Comparison of ENCODE assay signal across 14 cellular contexts in genomic region chr15:65083262-65083701, GRCh38. TPM values are rescaled to one million over a fixed set of nuclear protein-coding genes. Genes with fewer than 3 reads are reported as not detected.
DNase-seq lines count a peak whose midpoint lies in the region; ATAC-seq, FAIRE-seq and TF ChIP-seq lines count a peak whose summit lies in the region.
"Had no signal": no experiment of that assay in that cellular context is flagged by ENCODE, and none has a peak within 500 bp of the region (broad histone marks: within the 10 kb centered on the region; RNA-seq: fewer than 3 reads in every experiment).

No MANE protein-coding gene starts in this region.

- ATAC-seq in gastrocnemius medialis = no peak

- H3K4me1 ChIP-seq in tibial artery (peaks cover 0 to 93% (median 73%) of the 10 kb centered on the region in 4 donors), gastrocnemius medialis (peaks cover 26 to 31% of the 10 kb centered on the region in 2 donors)

- H3K4me3 ChIP-seq in bronchial epithelial cell (ENCODE audit: low read depth, low read length) = no peak overlapping the region
- H3K4me3 ChIP-seq in kidney epithelial cell (ENCODE audit: low read depth, low read length) = no peak overlapping the region
- no peak overlapping the region for H3K4me3 ChIP-seq in tibial artery
- H3K4me3 ChIP-seq in gastrocnemius medialis = no peak overlapping the region

- H3K27me3 ChIP-seq in bronchial epithelial cell (ENCODE audit: control insufficient read depth, insufficient read depth, low read length) = no peaks in the 10 kb centered on the region
- H3K27me3 ChIP-seq in kidney epithelial cell (ENCODE audit: control insufficient read depth, insufficient read depth, low read length) = peaks cover 49% of the 10 kb centered on the region
- no peaks in the 10 kb centered on the region for H3K27me3 ChIP-seq in tibial artery
- no peaks in the 10 kb centered on the region for H3K27me3 ChIP-seq in gastrocnemius medialis

- H3K9me3 ChIP-seq in tibial artery (no peaks in the 10 kb centered on the region), gastrocnemius medialis (no peaks in the 10 kb centered on the region)

- H3K36me3 ChIP-seq in bronchial epithelial cell (ENCODE audit: control insufficient read depth, insufficient read depth, low read length) (no peaks in the 10 kb centered on the region), kidney epithelial cell (ENCODE audit: control insufficient read depth, insufficient read depth, low read length) (no peaks in the 10 kb centered on the region), tibial artery (no peaks in the 10 kb centered on the region), gastrocnemius medialis (no peaks in the 10 kb centered on the region)

- peak; percentile 15 for TF ChIP-seq CTCF in bronchial epithelial cell (IDR thresholded peaks at IDR 0.05; ENCODE audit: insufficient read depth, low read length, severe bottlenecking)
- TF ChIP-seq CTCF in kidney epithelial cell (IDR thresholded peaks at IDR 0.05; ENCODE audit: insufficient read depth, low read length, poor library complexity, severe bottlenecking) = peak; percentile 47
- peak; percentile 39 to 43 for TF ChIP-seq CTCF in tibial artery (IDR thresholded peaks at IDR 0.05)
- TF ChIP-seq CTCF in gastrocnemius medialis (IDR thresholded peaks at IDR 0.05 in 4 of 5, conservative IDR thresholded peaks at IDR 0.05 in 1 of 5) = peak in 2 of 5 experiments; percentile 29 to 31

- DNase-seq in NCI-H2171 treated with DMSO at 0.1 percent for 48 hours (lab: John Stamatoyannopoulos, UW) = peak; percentile 36
- no peak for DNase-seq in NCI-H2171 (lab: John Stamatoyannopoulos, UW)
- no peak for DNase-seq in bronchial epithelial cell (ENCODE audit: low read depth)
- DNase-seq in kidney epithelial cell (ENCODE audit: low read depth) = no peak
- peak in 1 of 2 donors; percentile 64 for DNase-seq in tibial artery
- DNase-seq in GM03348 (ENCODE audit: low spot score) = no peak
- DNase-seq in gastrocnemius medialis = no peak
- DNase-seq in stimulated activated CD4-positive, alpha-beta T cell treated with anti-CD3 and anti-CD28 coated beads, Interleukin-15, amount 100 ng/mL, for 24 hours = no peak

- H3K27ac ChIP-seq in tibial artery = peak overlapping the region; percentile 95 to 96
- no peak overlapping the region for H3K27ac ChIP-seq in gastrocnemius medialis
- H3K27ac ChIP-seq: KMS-11 had no signal

- intact Hi-C loops in tibial artery (cut with DNase I; ENCODE audit: low total_unique reads) (no loop called here), gastrocnemius medialis (cut with DNase I; ENCODE audit: low total_unique reads) (no loop called here)

- in situ Hi-C loops in gastrocnemius medialis (cut with MboI; ENCODE audit: low sequenced_read_pairs in 4 of 4) = loop anchor here in 1 of 4 donors (10.0 kb wide), 1 partner anchor 48 kb away; no protein-coding TSS in a partner anchor

- no peak for TF ChIP-seq POLR2A in gastrocnemius medialis (IDR thresholded peaks at IDR 0.05)

- FAIRE-seq in bronchial epithelial cell (lab: Jason Lieb, UNC) = no peak
- FAIRE-seq: A204.1, H54 had no signal

RNA-seq across cellular contexts. Expression of gene KBTBD13, which starts 6.7 kb away (rescaled TPM):
- total RNA-seq in bronchial epithelial cell = not detected in 2 replicates
- not detected in 2 replicates for total RNA-seq in kidney epithelial cell
- 1 to 10 TPM in 2 of 4 donors, under 1 TPM in 2; 0.46 to 1.4 (median 1.1) TPM for total RNA-seq in gastrocnemius medialis
- total RNA-seq: activated CD8-positive, alpha-beta T cell treated with anti-CD3 and anti-CD28 coated beads, Interleukin-2, amount 10 ng/mL, durations not matched to agents 7 days and 5 days; cerebellum; mesenteric fat pad had no signal

RNA-seq across cellular contexts. Expression of gene RASL12, which starts 15.5 kb away (rescaled TPM):
- total RNA-seq in bronchial epithelial cell (not detected in 2 replicates), kidney epithelial cell (0.92 TPM in 1 of 2 replicates, not detected in the other), gastrocnemius medialis (1 to 10 TPM; 2.8 to 8.2 (median 5.4) TPM)
- total RNA-seq: activated CD8-positive, alpha-beta T cell treated with anti-CD3 and anti-CD28 coated beads, Interleukin-2, amount 10 ng/mL, durations not matched to agents 7 days and 5 days had no signal

RNA-seq across cellular contexts. Expression of gene UBAP1L, which starts 31.7 kb away (rescaled TPM):
- total RNA-seq in bronchial epithelial cell (1.3 and 2.0 TPM in 2 replicates), kidney epithelial cell (0.68 and 1.2 TPM in 2 replicates), gastrocnemius medialis (1 to 10 TPM in 2 of 4 donors, under 1 TPM in 2; 0.65 to 3.3 (median 1.4) TPM)

RNA-seq across cellular contexts. Expression of gene SLC51B, which starts 38.1 kb away (rescaled TPM):
- not detected in 2 replicates for total RNA-seq in bronchial epithelial cell
- not detected in 2 replicates for total RNA-seq in kidney epithelial cell
- total RNA-seq in gastrocnemius medialis = not detected
- total RNA-seq: activated CD8-positive, alpha-beta T cell treated with anti-CD3 and anti-CD28 coated beads, Interleukin-2, amount 10 ng/mL, durations not matched to agents 7 days and 5 days; cerebellum; mesenteric fat pad had no signal

RNA-seq across cellular contexts. Expression of gene PDCD7, which starts 50.3 kb away (rescaled TPM):
- total RNA-seq in bronchial epithelial cell (10.0 and 10.3 TPM in 2 replicates), kidney epithelial cell (20.2 and 25.6 TPM in 2 replicates), gastrocnemius medialis (10 to 100 TPM; 10.4 to 15.7 (median 12.4) TPM)

Comparison
In these comparisons a context has a peak if more than half of its experiments do, and no peak if none do; other contexts are left out.
1. H3K27ac ChIP-seq: peak in tibial artery (2 of 2); none in gastrocnemius medialis (0 of 4).